In genomic region chrX:144334577-144334976, GRCh38 we compare ENCODE assay signal across 25 cellular contexts.
DNase-seq lines count a peak whose midpoint lies in the region; ATAC-seq, FAIRE-seq and TF ChIP-seq lines count a peak whose summit lies in the region.
"Had no signal": no experiment of that assay in that cellular context is flagged by ENCODE, and none has a peak within 500 bp of the region (broad histone marks: within the 10 kb centered on the region; RNA-seq: fewer than 3 reads in every experiment).

No MANE protein-coding gene starts in this region.

- H3K27me3 ChIP-seq in OCI-LY1 (ENCODE audit: insufficient read depth, low read length) (no peaks in the 10 kb centered on the region), H1 (replicated peaks in 1 of 4; ENCODE audit: control insufficient read depth in 3 of 4, extremely low read depth in 1 of 4, insufficient read depth in 3 of 4, low read length in 3 of 4) (no peaks in the 10 kb centered on the region), heart right ventricle (no peaks in the 10 kb centered on the region)
- H3K27me3 ChIP-seq: esophagus muscularis mucosa, ovary, Peyer's patch had no signal

- TF ChIP-seq RAD21 in H1 (IDR thresholded peaks at IDR 0.05 in 1 of 2, conservative IDR thresholded peaks at IDR 0.05 in 1 of 2; ENCODE audit: low read depth in 2 of 2, low read length in 2 of 2), result peak; percentile 37 to 53

- no peaks in the 10 kb centered on the region for H3K79me1 ChIP-seq in H1 (ENCODE audit: low read depth, low read length)

- 100% methylated on average over 1 of the region's 13 CpGs; no CpG with 5 or more reads in 1 of the 2 experiments for WGBS in H1 (ENCODE audit: extremely low coverage in 1 of 2, insufficient coverage in 1 of 2, insufficient read length in 1 of 2, insufficient replicate concordance in 2 of 2, low coverage in 1 of 2, low lambda C conversion rate in 2 of 2, missing lambda C conversion rate in 1 of 2), 2 experiments
- 74 to 75% methylated on average over 12 to 13 of the region's 13 CpGs for WGBS in heart right ventricle, 2 donors

- H3F3A ChIP-seq in OCI-LY1 (ENCODE audit: insufficient read depth, low read length), result no peaks in the 10 kb centered on the region

- no peak overlapping the region for H3K4ac ChIP-seq in H1 (replicated peaks; ENCODE audit: insufficient read length, low read depth, low read length)

- no peak overlapping the region for H3K56ac ChIP-seq in H1 (replicated peaks; ENCODE audit: insufficient read length, low read depth, low read length)

- no peak overlapping the region for H2BK12ac ChIP-seq in H1 (ENCODE audit: low read depth, low read length)

- H3K27ac ChIP-seq in 22Rv1 (no peak overlapping the region), OCI-LY1 (ENCODE audit: low read depth, low read length, poor library complexity, severe bottlenecking) (no peak overlapping the region), H1 (ENCODE audit: low read depth, low read length) (no peak overlapping the region), heart right ventricle (no peak overlapping the region)
- H3K27ac ChIP-seq: esophagus muscularis mucosa, ovary, Peyer's patch had no signal

- H3K9ac ChIP-seq in OCI-LY1 (ENCODE audit: low read length) (no peak overlapping the region), H1 (replicated peaks in 1 of 4; ENCODE audit: extremely low read depth in 1 of 4, low read depth in 3 of 4, low read length in 3 of 4) (no peak overlapping the region)

- no peak overlapping the region for H2BK20ac ChIP-seq in H1 (ENCODE audit: low read length)

- CTCF ChIA-PET in H1 (lab: Charles Lee; ENCODE audit: partially characterized antibody), result interaction anchor here (0.6 to 1.9 kb wide), 13 partner anchors 9 to 1936 kb away, joined by 3 to 5 read pairs (median 3); no protein-coding TSS in a partner anchor

- intact Hi-C loops in heart right ventricle (cut with DNase I), result no loop called here

- TF ChIP-seq EP300 in H1 (IDR thresholded peaks at IDR 0.05; ENCODE audit: borderline replicate concordance in 1 of 2, low read depth in 2 of 2, low read length in 2 of 2), result no peak

- POLR2A ChIA-PET in H1 (lab: Charles Lee; ENCODE audit: partially characterized antibody), result no interaction called here

- TF ChIP-seq POLR2A in H1 (IDR thresholded peaks at IDR 0.05; ENCODE audit: control extremely low read depth in 1 of 2, low read depth in 2 of 2, low read length in 2 of 2), result no peak

- ATAC-seq in GM19452 (IDR thresholded peaks at IDR 0.05; ENCODE audit: unreplicated experiment) (no peak), heart right ventricle (no peak)
- ATAC-seq: activated CD8-positive, alpha-beta T cell treated with anti-CD3 and anti-CD28 coated beads, Interleukin-2, amount 10 ng/mL, durations not matched to agents 7 days and 5 days; GM23338; sciatic nerve had no signal

- H2AK5ac ChIP-seq in H1 (ENCODE audit: low read depth, low read length), result no peak overlapping the region

- H2BK5ac ChIP-seq in H1 (ENCODE audit: low read depth, low read length), result no peak overlapping the region

- no peaks in the 10 kb centered on the region for H3K36me3 ChIP-seq in OCI-LY1 (ENCODE audit: insufficient read depth, low read length)
- H3K36me3 ChIP-seq in H1 (ENCODE audit: control insufficient read depth in 2 of 4, insufficient read depth in 4 of 4, low read length in 3 of 4), result no peaks in the 10 kb centered on the region
- no peaks in the 10 kb centered on the region for H3K36me3 ChIP-seq in heart right ventricle
- H3K36me3 ChIP-seq: esophagus muscularis mucosa, ovary, Peyer's patch had no signal

- no peaks in the 10 kb centered on the region for H4K20me1 ChIP-seq in OCI-LY1 (ENCODE audit: insufficient read depth, low read length)
- H4K20me1 ChIP-seq in H1 (replicated peaks in 1 of 2; ENCODE audit: control insufficient read depth in 1 of 2, insufficient read depth in 2 of 2, low read length in 2 of 2), result no peaks in the 10 kb centered on the region

- H2BK120ac ChIP-seq in H1 (replicated peaks; ENCODE audit: low read depth, low read length), result no peak overlapping the region

- H3K4me2 ChIP-seq in OCI-LY1 (ENCODE audit: low read length) (no peak overlapping the region), H1 (ENCODE audit: insufficient read depth in 1 of 2, low read depth in 2 of 2, low read length in 2 of 2) (no peak overlapping the region)
- H3K4me2 ChIP-seq: GM23338 had no signal

- H3K23ac ChIP-seq in H1 (ENCODE audit: insufficient read length), result no peak overlapping the region

- no peaks in the 10 kb centered on the region for H3K9me2 ChIP-seq in OCI-LY1 (ENCODE audit: low read depth, low read length)

- no peak overlapping the region for H4K5ac ChIP-seq in H1 (ENCODE audit: insufficient read length, low read depth, low read length)

- no peaks in the 10 kb centered on the region for H3K23me2 ChIP-seq in H1 (ENCODE audit: low read depth, low read length)

- H3K4me3 ChIP-seq in OCI-LY1 (ENCODE audit: low read depth, low read length, poor library complexity, severe bottlenecking) (no peak overlapping the region), H1 (ENCODE audit: extremely low read depth in 1 of 4, insufficient read depth in 2 of 4, low read depth in 3 of 4, low read length in 4 of 4) (no peak overlapping the region), heart right ventricle (no peak overlapping the region)
- H3K4me3 ChIP-seq: esophagus muscularis mucosa, GM23338, ovary, Peyer's patch had no signal

- DNase-seq in ELF-1 (ENCODE audit: low read depth, low spot score) (peak; percentile 8), H1 (ENCODE audit: low read depth in 1 of 2, low spot score in 2 of 2) (peak; percentile 19 to 44), amygdala (lab: John Stamatoyannopoulos, UW) (no peak), heart right ventricle (no peak), NCI-H1417 treated with DMSO at 0.1 percent for 48 hours (lab: John Stamatoyannopoulos, UW) (no peak)
- DNase-seq: activated CD4-positive, CD25-positive, alpha-beta regulatory T cell; activated CD8-positive, alpha-beta T cell treated with anti-CD3 and anti-CD28 coated beads, Interleukin-2, amount 10 ng/mL, durations not matched to agents 7 days and 5 days; cerebellar nuclear complex; effector CD4-positive, alpha-beta T cell; KG1; kidney glomerular epithelial cell; mammary epithelial cell; NCI-H1092 treated with DMSO at 0.1 percent for 48 hours; NCI-H510A treated with DMSO at 0.1 percent for 48 hours; ovary; Peyer's patch; T-helper 9 cell had no signal

- H2AFZ ChIP-seq in OCI-LY1 (ENCODE audit: low read length) (no peak overlapping the region), H1 (ENCODE audit: low read length) (no peak overlapping the region)
- H2AFZ ChIP-seq: GM23338 had no signal

- H4K8ac ChIP-seq in H1 (ENCODE audit: extremely low read depth, insufficient read depth, low read length), result no peak overlapping the region

- no peak overlapping the region for H3K14ac ChIP-seq in H1 (ENCODE audit: insufficient read length)

- no peak for FAIRE-seq in H1 (lab: Jason Lieb, UNC)
- FAIRE-seq: astrocyte, GM12892 had no signal

- TF ChIP-seq CTCF in 22Rv1 (IDR thresholded peaks at IDR 0.05) (peak; percentile 27), OCI-LY1 (IDR thresholded peaks at IDR 0.05; ENCODE audit: low read length) (peak; percentile 47), H1 (IDR thresholded peaks at IDR 0.05; ENCODE audit: control extremely low read depth in 1 of 3, insufficient read depth in 1 of 3, low read depth in 1 of 3, low read length in 3 of 3) (no peak; a peak in 1 of 4 replicates), heart right ventricle (IDR thresholded peaks at IDR 0.05) (no peak)

- H3K4me1 ChIP-seq in OCI-LY1 (ENCODE audit: insufficient read depth, low read length, severe bottlenecking) (no peaks in the 10 kb centered on the region), H1 (replicated peaks in 1 of 4; ENCODE audit: control insufficient read depth in 3 of 4, insufficient read depth in 4 of 4, low read length in 3 of 4) (no peaks in the 10 kb centered on the region), heart right ventricle (no peaks in the 10 kb centered on the region)
- H3K4me1 ChIP-seq: esophagus muscularis mucosa, Peyer's patch had no signal

- no peak overlapping the region for H4K91ac ChIP-seq in H1 (replicated peaks; ENCODE audit: insufficient read length, low read length)

- H3K79me2 ChIP-seq in OCI-LY1 (ENCODE audit: insufficient read depth, low read length) (no peaks in the 10 kb centered on the region), H1 (ENCODE audit: control insufficient read depth in 1 of 2, insufficient read depth in 2 of 2, low read length in 2 of 2) (no peaks in the 10 kb centered on the region)

- H3K18ac ChIP-seq in H1 (ENCODE audit: extremely low read depth, low read length), result no peak overlapping the region

- H3K9me3 ChIP-seq in OCI-LY1 (ENCODE audit: low read length), result no peaks in the 10 kb centered on the region
- no peaks in the 10 kb centered on the region; a peak in 1 of 4 replicates for H3K9me3 ChIP-seq in H1 (ENCODE audit: insufficient read depth in 2 of 2, low read depth in 1 of 2, low read length in 1 of 2)
- H3K9me3 ChIP-seq in heart right ventricle, result peaks cover 0 to 24% (median 0%) of the 10 kb centered on the region in 11 donors
- H3K9me3 ChIP-seq: ovary, Peyer's patch had no signal

- no peak overlapping the region for H2BK15ac ChIP-seq in H1 (ENCODE audit: low read length)

TF ChIP-seq in H1, 55 proteins besides CTCF, POLR2A, EP300 and RAD21:
- TF ChIP-seq MAX (IDR thresholded peaks at IDR 0.05) (no peak), SUZ12 (IDR thresholded peaks at IDR 0.05; ENCODE audit: low read length) (no peak), TBP (IDR thresholded peaks at IDR 0.05; ENCODE audit: low read depth, low read length) (no peak), CREB1 (IDR thresholded peaks at IDR 0.05) (no peak), NRF1 (IDR thresholded peaks at IDR 0.05; ENCODE audit: low read depth, low read length) (no peak), RNF2 (IDR thresholded peaks at IDR 0.05; ENCODE audit: borderline replicate concordance, low read depth, low read length, missing control alignments, poor library complexity, severe bottlenecking) (no peak)
TF ChIP-seq in H1: peak in this region for 0.

Comparison
In these comparisons a context has a peak if more than half of its experiments do, and no peak if none do; other contexts are left out.
1. CTCF ChIP-seq: peak in 22Rv1 (single experiment) and OCI-LY1 (single experiment); none in H1 (0 of 3) and heart right ventricle (0 of 9).
2. DNase-seq: peak in ELF-1 (single experiment) and H1 (2 of 2); none in amygdala (0 of 56), heart right ventricle (0 of 2) and NCI-H1417 treated with DMSO at 0.1 percent for 48 hours (single experiment).